ENCODE assay signal across 25 cellular contexts in the genomic region with DNA sequence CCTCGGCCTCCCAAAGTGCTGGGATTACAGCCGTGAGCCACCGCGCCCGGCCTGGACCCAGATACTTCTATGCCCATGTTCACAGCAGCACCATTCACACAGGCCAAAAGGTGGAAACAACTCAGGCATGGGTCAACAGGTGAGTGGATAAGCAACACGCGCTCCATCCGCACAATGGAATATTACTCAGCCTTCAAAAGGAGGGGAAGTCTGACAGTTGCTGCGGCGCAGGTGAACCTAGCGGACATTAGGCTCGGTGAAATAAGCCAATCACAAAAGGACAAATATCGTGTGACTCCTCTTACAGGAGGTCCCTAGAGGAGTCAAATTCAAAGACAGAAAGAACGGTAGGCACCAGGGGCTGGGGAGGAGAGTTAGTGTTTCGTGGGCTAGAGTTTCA. TPM values are rescaled to one million over a fixed set of nuclear protein-coding genes. Genes with fewer than 3 reads are reported as not detected.
DNase-seq lines count a peak whose midpoint lies in the region; ATAC-seq, FAIRE-seq and TF ChIP-seq lines count a peak whose summit lies in the region.
"Had no signal": no experiment of that assay in that cellular context is flagged by ENCODE, and none has a peak within 500 bp of the region (broad histone marks: within the 10 kb centered on the region; RNA-seq: fewer than 3 reads in every experiment).

No MANE protein-coding gene starts in this region.

- no peaks in the 10 kb centered on the region for H3K4me1 ChIP-seq in HEK293 (ENCODE audit: control insufficient read depth, insufficient read depth, low read length)
- H3K4me1 ChIP-seq: BE2C had no signal

- H3K27ac ChIP-seq in HEK293 (ENCODE audit: extremely low read depth, low read depth, low read length) = no peak overlapping the region
- H3K27ac ChIP-seq: BLaER1 had no signal

- POLR2A ChIA-PET in HEK293 (lab: Yijun Ruan, JAX) = no interaction called here

- H3K4me1 Mint-ChIP-seq in endothelial cell (ENCODE audit: unreplicated experiment) = no peaks in the 10 kb centered on the region
- H3K4me1 Mint-ChIP-seq in nephron progenitor cell = peaks cover 34% of the 10 kb centered on the region
- H3K4me1 Mint-ChIP-seq in activated naive CD4-positive, alpha-beta T cell treated with anti-CD3 and anti-CD28 coated beads for 36 hours (ENCODE audit: low read depth) = no peaks in the 10 kb centered on the region
- H3K4me1 Mint-ChIP-seq: CD14-positive monocyte; CD4-positive, alpha-beta memory T cell; CD4-positive, CD25-positive, alpha-beta regulatory T cell; CD8-positive, alpha-beta memory T cell had no signal

- H3K36me3 Mint-ChIP-seq in endothelial cell (ENCODE audit: low read depth, unreplicated experiment) (peaks cover 8% of the 10 kb centered on the region), nephron progenitor cell (ENCODE audit: low read depth) (peaks cover 13% of the 10 kb centered on the region)
- no peaks in the 10 kb centered on the region for H3K36me3 Mint-ChIP-seq in activated naive CD4-positive, alpha-beta T cell treated with anti-CD3 and anti-CD28 coated beads for 36 hours (ENCODE audit: low read depth)
- H3K36me3 Mint-ChIP-seq: CD14-positive monocyte; CD4-positive, alpha-beta memory T cell; CD4-positive, CD25-positive, alpha-beta regulatory T cell; CD8-positive, alpha-beta memory T cell had no signal

- H3K4me3 Mint-ChIP-seq in endothelial cell (ENCODE audit: unreplicated experiment) = peak overlapping the region; percentile 27
- no peak overlapping the region for H3K4me3 Mint-ChIP-seq in nephron progenitor cell
- H3K4me3 Mint-ChIP-seq in activated naive CD4-positive, alpha-beta T cell treated with anti-CD3 and anti-CD28 coated beads for 36 hours = no peak overlapping the region
- H3K4me3 Mint-ChIP-seq: CD14-positive monocyte; CD4-positive, alpha-beta memory T cell; CD4-positive, CD25-positive, alpha-beta regulatory T cell; CD8-positive, alpha-beta memory T cell had no signal

- FAIRE-seq in urothelium cell line (lab: Jason Lieb, UNC) = peak; percentile 68
- FAIRE-seq: A204.1, D721Med, G401.6, GM12891 had no signal

- DNase-seq in endothelial cell (ENCODE audit: low spot score) (no peak), nephron progenitor cell (no peak), urothelium cell line (ENCODE audit: low spot score) (no peak), amniotic stem cell (lab: John Stamatoyannopoulos, UW) (no peak), NCI-H524 treated with DMSO at 0.1 percent for 48 hours (lab: John Stamatoyannopoulos, UW) (no peak)
- DNase-seq in activated naive CD4-positive, alpha-beta T cell treated with anti-CD3 and anti-CD28 coated beads for 36 hours = no peak
- DNase-seq: 8988T; ACHN; BE2C; C1 segment of cervical spinal cord; Calu3; CD4-positive, alpha-beta memory T cell; CD4-positive, CD25-positive, alpha-beta regulatory T cell; CD8-positive, alpha-beta memory T cell; COR-L47; DMS79 treated with DMSO at 0.1 percent for 48 hours; GF-D8 had no signal

- peaks cover 3 to 11% of the 10 kb centered on the region in 2 experiments; a peak in 2 of 3 replicates for H3K36me3 ChIP-seq in HEK293 (ENCODE audit: control insufficient read depth in 2 of 2, insufficient read depth in 1 of 2, low read length in 2 of 2)
- H3K36me3 ChIP-seq: BE2C, BLaER1 had no signal

- intact Hi-C loops in activated naive CD4-positive, alpha-beta T cell treated with anti-CD3 and anti-CD28 coated beads for 36 hours (cut with micrococcal nuclease) = no loop called here

- TF ChIP-seq CTCF in HEK293 (tag by site-specific recombination; IDR thresholded peaks at IDR 0.05) = no peak
- no peak for TF ChIP-seq CTCF in endothelial cell (IDR thresholded peaks at IDR 0.05; ENCODE audit: unreplicated experiment)
- no peak for TF ChIP-seq CTCF in nephron progenitor cell (IDR thresholded peaks at IDR 0.05)

- no peak for ATAC-seq in GM19328 (IDR thresholded peaks at IDR 0.05; ENCODE audit: unreplicated experiment)

- H3K27me3 Mint-ChIP-seq in endothelial cell (ENCODE audit: unreplicated experiment) (peaks cover 2% of the 10 kb centered on the region), nephron progenitor cell (ENCODE audit: low read depth, poor library complexity) (peaks cover 5% of the 10 kb centered on the region)
- H3K27me3 Mint-ChIP-seq in activated naive CD4-positive, alpha-beta T cell treated with anti-CD3 and anti-CD28 coated beads for 36 hours (ENCODE audit: low read depth) = no peaks in the 10 kb centered on the region
- H3K27me3 Mint-ChIP-seq: CD4-positive, alpha-beta memory T cell; CD4-positive, CD25-positive, alpha-beta regulatory T cell had no signal

- no peak overlapping the region for H3K4me3 ChIP-seq in HEK293 (ENCODE audit: low read depth, low read length)
- H3K4me3 ChIP-seq: BLaER1 had no signal

- no peak overlapping the region for H3K27ac Mint-ChIP-seq in endothelial cell (ENCODE audit: unreplicated experiment)
- H3K27ac Mint-ChIP-seq in nephron progenitor cell = peak overlapping the region; percentile 43
- H3K27ac Mint-ChIP-seq in activated naive CD4-positive, alpha-beta T cell treated with anti-CD3 and anti-CD28 coated beads for 36 hours = no peak overlapping the region
- H3K27ac Mint-ChIP-seq: CD14-positive monocyte; CD4-positive, CD25-positive, alpha-beta regulatory T cell had no signal

- H3K9me3 Mint-ChIP-seq in endothelial cell (ENCODE audit: unreplicated experiment) (no peaks in the 10 kb centered on the region), nephron progenitor cell (peaks cover 2% of the 10 kb centered on the region)
- H3K9me3 Mint-ChIP-seq in activated naive CD4-positive, alpha-beta T cell treated with anti-CD3 and anti-CD28 coated beads for 36 hours = no peaks in the 10 kb centered on the region
- H3K9me3 Mint-ChIP-seq: CD8-positive, alpha-beta memory T cell had no signal

- CTCF ChIA-PET in HEK293 (lab: Yijun Ruan, JAX) = interaction anchor here (1.8 kb wide), 1 partner anchor 15 kb away, joined by 10 read pairs; no protein-coding TSS in a partner anchor
- CTCF ChIA-PET in activated naive CD4-positive, alpha-beta T cell treated with anti-CD3 and anti-CD28 coated beads for 36 hours (lab: Charles Lee) = no interaction called here

- H3K9me3 ChIP-seq in HEK293 (ENCODE audit: control insufficient read depth, insufficient read depth, low read depth, low read length) = no peaks in the 10 kb centered on the region
- H3K9me3 ChIP-seq: BE2C, BLaER1 had no signal

TF ChIP-seq in HEK293, 187 proteins besides CTCF, POLR2A, EP300 and RAD21:
- TF ChIP-seq SCRT1 (tag by site-specific recombination; IDR thresholded peaks at IDR 0.05; ENCODE audit: borderline replicate concordance) (0 out of 2 replicates have a peak, but pooled peaks have one; percentile 20), ZNF146 (tag by site-specific recombination; IDR thresholded peaks at IDR 0.05) (peak; percentile 97), ZNF133 (tag by site-specific recombination; IDR thresholded peaks at IDR 0.05) (no peak)
- TF ChIP-seq, protein P1, sequence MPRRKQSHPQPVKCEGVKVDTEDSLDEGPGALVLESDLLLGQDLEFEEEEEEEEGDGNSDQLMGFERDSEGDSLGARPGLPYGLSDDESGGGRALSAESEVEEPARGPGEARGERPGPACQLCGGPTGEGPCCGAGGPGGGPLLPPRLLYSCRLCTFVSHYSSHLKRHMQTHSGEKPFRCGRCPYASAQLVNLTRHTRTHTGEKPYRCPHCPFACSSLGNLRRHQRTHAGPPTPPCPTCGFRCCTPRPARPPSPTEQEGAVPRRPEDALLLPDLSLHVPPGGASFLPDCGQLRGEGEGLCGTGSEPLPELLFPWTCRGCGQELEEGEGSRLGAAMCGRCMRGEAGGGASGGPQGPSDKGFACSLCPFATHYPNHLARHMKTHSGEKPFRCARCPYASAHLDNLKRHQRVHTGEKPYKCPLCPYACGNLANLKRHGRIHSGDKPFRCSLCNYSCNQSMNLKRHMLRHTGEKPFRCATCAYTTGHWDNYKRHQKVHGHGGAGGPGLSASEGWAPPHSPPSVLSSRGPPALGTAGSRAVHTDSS (tag by site-specific recombination; IDR thresholded peaks at IDR 0.05) = no peak

RNA-seq across cellular contexts. Expression of gene TRMU, which starts 47.0 kb away (rescaled TPM):
- total RNA-seq in endothelial cell (ENCODE audit: unreplicated experiment) = 41.5 TPM
- 10 to 100 TPM; 57.4 TPM for total RNA-seq in activated naive CD4-positive, alpha-beta T cell treated with anti-CD3 and anti-CD28 coated beads for 36 hours
